Comparison of ENCODE assay signal across 8 cellular contexts in the genomic region with DNA sequence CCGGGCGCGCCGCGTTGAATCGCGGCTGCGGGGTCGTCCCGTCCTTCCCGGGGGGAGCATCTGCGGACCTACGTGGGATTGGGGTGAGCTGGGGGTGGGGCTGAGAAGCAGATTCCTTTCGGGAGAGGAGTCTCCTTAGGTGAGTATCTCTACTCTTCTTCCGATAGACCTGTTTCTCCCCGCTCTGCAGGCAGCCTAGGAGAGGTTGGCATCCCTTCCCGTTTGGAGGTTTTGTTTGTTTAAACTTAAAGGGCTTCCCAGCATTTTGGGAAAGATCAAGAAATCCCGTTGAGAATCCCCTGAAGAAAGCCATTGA. TPM values are rescaled to one million over a fixed set of nuclear protein-coding genes. Genes with fewer than 3 reads are reported as not detected.
A peak's percentile ranks its signal among the peaks of the same experiment; 100 is the strongest.
DNase-seq lines count a peak whose midpoint lies in the region; ATAC-seq and FAIRE-seq lines count a peak whose summit lies in the region.

No MANE protein-coding gene starts in this region.

- ATAC-seq in HG03280 (IDR thresholded peaks at IDR 0.05; ENCODE audit: unreplicated experiment): no peak

- H3K27me3 Mint-ChIP-seq in activated T-helper 1 cell treated with anti-CD3 and anti-CD28 coated beads, Interleukin-12 subunit alpha, Interleukin-12 subunit beta, Interleukin-2, Interleukin-4 antibody, amounts not matched to agents 30 ng/mL and 10 ng/mL and 1 ng/mL, durations not matched to agents 14 hours and 24 hours and 36 hours (ENCODE audit: insufficient read depth): no peaks in the 10 kb centered on the region

- H3K27ac ChIP-seq in substantia nigra (ENCODE audit: low read depth, low read length, poor library complexity, severe bottlenecking): peak overlapping the region; percentile 90

- peak; percentile 53 for DNase-seq in NCI-H524 treated with DMSO at 0.1 percent for 48 hours (lab: John Stamatoyannopoulos, UW)
- no peak for DNase-seq in NCI-H524 (lab: John Stamatoyannopoulos, UW)
- DNase-seq in activated T-helper 1 cell treated with anti-CD3 and anti-CD28 coated beads, Interleukin-12 subunit alpha, Interleukin-12 subunit beta, Interleukin-2, Interleukin-4 antibody, amounts not matched to agents 30 ng/mL and 10 ng/mL and 1 ng/mL, durations not matched to agents 14 hours and 24 hours and 36 hours (ENCODE audit: low spot score): no peak
- DNase-seq in inferior parietal cortex (ENCODE audit: extremely low spot score): peak; percentile 25
- no peak for DNase-seq in substantia nigra (lab: John Stamatoyannopoulos, UW)
- no peak for DNase-seq in activated CD4-positive, alpha-beta T cell treated with anti-CD3 and anti-CD28 coated beads, Interleukin-2, amount 50 U/mL, for 48 hours
- DNase-seq in GM19239 (ENCODE audit: insufficient read length, low spot score): no peak

- no peak for FAIRE-seq in GM19239 (lab: Jason Lieb, UNC)

- peaks cover 38% of the 10 kb centered on the region for H3K4me1 Mint-ChIP-seq in activated T-helper 1 cell treated with anti-CD3 and anti-CD28 coated beads, Interleukin-12 subunit alpha, Interleukin-12 subunit beta, Interleukin-2, Interleukin-4 antibody, amounts not matched to agents 30 ng/mL and 10 ng/mL and 1 ng/mL, durations not matched to agents 14 hours and 24 hours and 36 hours (ENCODE audit: low read depth)

- intact Hi-C loops in activated T-helper 1 cell treated with anti-CD3 and anti-CD28 coated beads, Interleukin-12 subunit alpha, Interleukin-12 subunit beta, Interleukin-2, Interleukin-4 antibody, amounts not matched to agents 30 ng/mL and 10 ng/mL and 1 ng/mL, durations not matched to agents 14 hours and 24 hours and 36 hours (cut with micrococcal nuclease): loop anchor here (1.0 to 5.0 kb wide), 7 partner anchors 139 to 1169 kb away; partner anchors contain the start of genes AREL1, BATF, FCF1 and GPATCH2L

- peak overlapping the region; percentile 94 for H3K27ac Mint-ChIP-seq in activated T-helper 1 cell treated with anti-CD3 and anti-CD28 coated beads, Interleukin-12 subunit alpha, Interleukin-12 subunit beta, Interleukin-2, Interleukin-4 antibody, amounts not matched to agents 30 ng/mL and 10 ng/mL and 1 ng/mL, durations not matched to agents 14 hours and 24 hours and 36 hours

- peaks cover 12% of the 10 kb centered on the region for H3K36me3 Mint-ChIP-seq in activated T-helper 1 cell treated with anti-CD3 and anti-CD28 coated beads, Interleukin-12 subunit alpha, Interleukin-12 subunit beta, Interleukin-2, Interleukin-4 antibody, amounts not matched to agents 30 ng/mL and 10 ng/mL and 1 ng/mL, durations not matched to agents 14 hours and 24 hours and 36 hours (ENCODE audit: low read depth)

- H3K4me3 Mint-ChIP-seq in activated T-helper 1 cell treated with anti-CD3 and anti-CD28 coated beads, Interleukin-12 subunit alpha, Interleukin-12 subunit beta, Interleukin-2, Interleukin-4 antibody, amounts not matched to agents 30 ng/mL and 10 ng/mL and 1 ng/mL, durations not matched to agents 14 hours and 24 hours and 36 hours: peak overlapping the region; percentile 100

- no peaks in the 10 kb centered on the region for H3K9me3 Mint-ChIP-seq in activated T-helper 1 cell treated with anti-CD3 and anti-CD28 coated beads, Interleukin-12 subunit alpha, Interleukin-12 subunit beta, Interleukin-2, Interleukin-4 antibody, amounts not matched to agents 30 ng/mL and 10 ng/mL and 1 ng/mL, durations not matched to agents 14 hours and 24 hours and 36 hours

RNA-seq across cellular contexts. Expression of gene TTLL5, which starts 0.4 kb away (rescaled TPM):
- total RNA-seq in activated T-helper 1 cell treated with anti-CD3 and anti-CD28 coated beads, Interleukin-12 subunit alpha, Interleukin-12 subunit beta, Interleukin-2, Interleukin-4 antibody, amounts not matched to agents 30 ng/mL and 10 ng/mL and 1 ng/mL, durations not matched to agents 14 hours and 24 hours and 36 hours: 36.2 and 39.0 TPM in 2 replicates

RNA-seq across cellular contexts. Expression of gene ERG28, which starts 0.8 kb away (rescaled TPM):
- total RNA-seq in activated T-helper 1 cell treated with anti-CD3 and anti-CD28 coated beads, Interleukin-12 subunit alpha, Interleukin-12 subunit beta, Interleukin-2, Interleukin-4 antibody, amounts not matched to agents 30 ng/mL and 10 ng/mL and 1 ng/mL, durations not matched to agents 14 hours and 24 hours and 36 hours: 17.5 and 17.8 TPM in 2 replicates

Comparison
In these comparisons a context has a peak if more than half of its experiments do, and no peak if none do; other contexts are left out.
1. DNase-seq: peak in NCI-H524 treated with DMSO at 0.1 percent for 48 hours (single experiment) and inferior parietal cortex (single experiment); none in NCI-H524 (0 of 2), activated T-helper 1 cell treated with anti-CD3 and anti-CD28 coated beads, Interleukin-12 subunit alpha, Interleukin-12 subunit beta, Interleukin-2, Interleukin-4 antibody, amounts not matched to agents 30 ng/mL and 10 ng/mL and 1 ng/mL, durations not matched to agents 14 hours and 24 hours and 36 hours (single experiment), substantia nigra (0 of 49), activated CD4-positive, alpha-beta T cell treated with anti-CD3 and anti-CD28 coated beads, Interleukin-2, amount 50 U/mL, for 48 hours (0 of 2) and GM19239 (single experiment).